Comparison of ENCODE assay signal across 19 cellular contexts in genomic region chr6:5557506-5557905, GRCh38.
"Had no signal": no experiment of that assay in that cellular context is flagged by ENCODE, and none has a peak within 500 bp of the region (broad histone marks: within the 10 kb centered on the region; RNA-seq: fewer than 3 reads in every experiment).

No MANE protein-coding gene starts in this region.

- DNase-seq: effector memory CD8-positive, alpha-beta T cell; foreskin fibroblast; islet precursor cell; left cardiac atrium; left ventricle myocardium inferior; lower lobe of right lung; natural killer cell; occipital lobe; pancreas; right cardiac atrium; stimulated activated CD4-positive, alpha-beta T cell treated with anti-CD3 and anti-CD28 coated beads, Interleukin-4, amount 100 ng/mL, for 1 hour; stimulated activated CD8-positive, alpha-beta memory T cell treated with anti-CD3 and anti-CD28 coated beads, Interleukin-4, amount 100 ng/mL, for 48 hours; stimulated activated naive CD8-positive, alpha-beta T cell treated with anti-CD3 and anti-CD28 coated beads, Interleukin-15, Interleukin-2, amounts not matched to agents 100 U/mL and 50 U/mL, for 24 hours; thyroid gland had no signal

- H3K36me3 ChIP-seq: esophagus muscularis mucosa, gastroesophageal sphincter, left ventricle myocardium inferior, lower lobe of right lung, neural progenitor cell, pancreas, suprapubic skin, thyroid gland had no signal

- H3K4me2 ChIP-seq: neural progenitor cell had no signal

- H3K9me3 ChIP-seq: esophagus muscularis mucosa, gastroesophageal sphincter, left ventricle myocardium inferior, lower lobe of right lung, pancreas, suprapubic skin, thyroid gland had no signal

- H3K27ac ChIP-seq: epithelial cell of prostate, esophagus muscularis mucosa, gastroesophageal sphincter, left ventricle myocardium inferior, lower lobe of right lung, neural progenitor cell, pancreas, suprapubic skin, thyroid gland had no signal

- H3K4me1 ChIP-seq: esophagus muscularis mucosa, gastroesophageal sphincter, left ventricle myocardium inferior, lower lobe of right lung, pancreas, suprapubic skin, thyroid gland had no signal

- H2AFZ ChIP-seq: neural progenitor cell had no signal

- H3K9ac ChIP-seq: neural progenitor cell had no signal

- H3K4me3 ChIP-seq: esophagus muscularis mucosa, gastroesophageal sphincter, left ventricle myocardium inferior, lower lobe of right lung, neural progenitor cell, pancreas, suprapubic skin, thyroid gland had no signal

- H3K27me3 ChIP-seq: esophagus muscularis mucosa, gastroesophageal sphincter, neural progenitor cell, pancreas, suprapubic skin, thyroid gland had no signal
